ENCODE assay signal across 17 cellular contexts in the genomic region with DNA sequence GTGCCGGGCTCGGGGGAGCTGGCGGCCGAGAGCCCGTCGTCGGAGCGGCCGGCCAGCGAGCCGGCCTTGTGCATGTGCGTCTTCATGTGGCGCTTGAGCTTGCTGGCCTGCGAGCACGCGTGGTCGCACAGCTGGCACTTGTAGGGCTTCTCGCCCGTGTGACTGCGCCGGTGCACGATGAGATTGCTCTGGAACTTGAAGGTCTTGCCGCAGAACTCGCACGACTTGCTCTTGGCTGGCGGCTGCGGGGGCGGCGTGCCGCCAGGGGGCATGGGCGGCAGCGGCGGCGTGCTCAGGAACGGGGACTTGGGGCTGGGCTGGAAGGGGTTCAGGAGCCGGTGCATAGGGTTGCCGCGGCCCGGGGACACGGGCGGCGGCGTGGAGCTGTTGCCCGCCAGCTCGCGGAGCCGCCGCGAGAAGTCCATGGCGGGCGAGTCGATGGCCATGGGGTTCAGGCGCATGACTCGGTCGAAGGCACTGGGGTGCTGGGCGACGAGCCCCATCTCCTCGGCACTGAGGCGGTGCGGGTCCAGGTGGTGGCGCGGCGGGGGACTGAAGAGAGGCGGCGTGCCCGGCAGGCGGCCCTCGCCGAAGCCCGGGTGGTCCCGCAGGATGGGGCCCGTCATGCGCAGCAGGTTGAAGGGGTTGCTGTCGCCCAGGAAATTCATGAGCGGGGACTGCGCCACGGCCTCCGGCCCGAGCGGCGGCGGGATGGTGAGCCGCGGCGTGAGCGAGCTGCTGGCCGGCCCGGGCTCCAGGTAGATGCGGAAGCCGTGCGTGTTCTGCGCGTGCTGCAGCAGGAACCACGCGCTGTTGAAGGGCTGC.
"Had no signal": no experiment of that assay in that cellular context is flagged by ENCODE, and none has a peak within 500 bp of the region (broad histone marks: within the 10 kb centered on the region; RNA-seq: fewer than 3 reads in every experiment).

No MANE protein-coding gene starts in this region.

- H3K27ac ChIP-seq: adrenal gland, esophagus muscularis mucosa, hepatocyte, neutrophil, SK-N-MC, thoracic aorta, upper lobe of right lung had no signal

- H3K27me3 ChIP-seq: adrenal gland, esophagus muscularis mucosa, hepatocyte, upper lobe of right lung had no signal

- H3K9me3 Mint-ChIP-seq: activated CD4-positive, alpha-beta T cell treated with anti-CD3 and anti-CD28 coated beads, Interleukin-2, amount 10 ng/mL, durations not matched to agents 7 days and 5 days; activated naive CD4-positive, alpha-beta T cell treated with anti-CD3 and anti-CD28 coated beads, Interleukin-2, amount 50 U/mL, for 24 hours had no signal

- H3K27me3 Mint-ChIP-seq: activated CD4-positive, alpha-beta T cell treated with anti-CD3 and anti-CD28 coated beads, Interleukin-2, amount 10 ng/mL, durations not matched to agents 7 days and 5 days; activated naive CD4-positive, alpha-beta T cell treated with anti-CD3 and anti-CD28 coated beads, Interleukin-2, amount 50 U/mL, for 24 hours; memory B cell; naive thymus-derived CD8-positive, alpha-beta T cell had no signal

- H3K4me1 Mint-ChIP-seq: memory B cell had no signal

- DNase-seq: left ventricle myocardium superior; stimulated activated CD4-positive, alpha-beta T cell treated with anti-CD3 and anti-CD28 coated beads, Interleukin-4, amount 100 ng/mL, for 1 hour; stimulated activated naive CD4-positive, alpha-beta T cell; T-helper 9 cell; upper lobe of right lung had no signal

- H3K4me1 ChIP-seq: adrenal gland, upper lobe of right lung had no signal

- H3K4me3 Mint-ChIP-seq: activated CD4-positive, alpha-beta T cell treated with anti-CD3 and anti-CD28 coated beads, Interleukin-2, amount 10 ng/mL, durations not matched to agents 7 days and 5 days; activated naive CD4-positive, alpha-beta T cell treated with anti-CD3 and anti-CD28 coated beads, Interleukin-2, amount 50 U/mL, for 24 hours; memory B cell had no signal

- H3K9me3 ChIP-seq: adrenal gland, esophagus muscularis mucosa, neutrophil, thoracic aorta, upper lobe of right lung had no signal

- ATAC-seq: left ventricle myocardium superior; naive thymus-derived CD8-positive, alpha-beta T cell had no signal

- H3K36me3 Mint-ChIP-seq: memory B cell had no signal

- H3K36me3 ChIP-seq: adrenal gland, esophagus muscularis mucosa, neutrophil, thoracic aorta, upper lobe of right lung had no signal

- H3K4me3 ChIP-seq: adrenal gland, esophagus muscularis mucosa, hepatocyte, SK-N-MC, thoracic aorta, upper lobe of right lung had no signal

- FAIRE-seq: colon, keratinocyte had no signal

- H3K27ac Mint-ChIP-seq: activated CD4-positive, alpha-beta T cell treated with anti-CD3 and anti-CD28 coated beads, Interleukin-2, amount 10 ng/mL, durations not matched to agents 7 days and 5 days; activated naive CD4-positive, alpha-beta T cell treated with anti-CD3 and anti-CD28 coated beads, Interleukin-2, amount 50 U/mL, for 24 hours; memory B cell had no signal
